In genomic region chr14:49876563-49877127, GRCh38 we compare ENCODE assay signal across 34 cellular contexts.
"Had no signal": no experiment of that assay in that cellular context is flagged by ENCODE, and none has a peak within 500 bp of the region (broad histone marks: within the 10 kb centered on the region; RNA-seq: fewer than 3 reads in every experiment).

No MANE protein-coding gene starts in this region.

- ATAC-seq: activated T-cell treated with anti-CD3 and anti-CD28 coated beads, Interleukin-2, amount 50 U/mL, for 72 hours; activated T-helper 17 cell treated with anti-CD3 and anti-CD28 coated beads, Interleukin-2, amount 50 U/mL, for 72 hours; body of pancreas; SK-N-SH treated with all-trans-retinoic acid at 6 μM for 48 hours had no signal

- H3K4me3 Mint-ChIP-seq: activated B cell treated with CpG ODN at 0.5 μM for 24 hours; activated CD4-positive, alpha-beta memory T cell treated with anti-CD3 and anti-CD28 coated beads for 36 hours; activated naive CD4-positive, alpha-beta T cell treated with anti-CD3 and anti-CD28 coated beads, Interleukin-2, amount 50 U/mL, for 24 hours; activated naive CD8-positive, alpha-beta T cell treated with anti-CD3 and anti-CD28 coated beads, Interleukin-2, amount 10 ng/mL, durations not matched to agents 7 days and 5 days; activated T-cell treated with anti-CD3 and anti-CD28 coated beads, Interleukin-2, amount 50 U/mL, for 72 hours; activated T-helper 17 cell treated with anti-CD3 and anti-CD28 coated beads, Interleukin-2, amount 50 U/mL, for 72 hours had no signal

- H3K27ac ChIP-seq: adrenal gland, body of pancreas, breast epithelium, Peyer's patch, VCaP had no signal

- H3K4me1 ChIP-seq: adrenal gland, body of pancreas, breast epithelium had no signal

- H3K36me3 ChIP-seq: adrenal gland, breast epithelium, MG63, Peyer's patch had no signal

- DNase-seq: activated B cell treated with CpG ODN at 0.5 μM for 24 hours; activated CD4-positive, alpha-beta memory T cell treated with anti-CD3 and anti-CD28 coated beads for 36 hours; activated CD4-positive, alpha-beta T cell treated with anti-CD3 and anti-CD28 coated beads for 4 hours; activated CD4-positive, alpha-beta T cell treated with anti-CD3 and anti-CD28 coated beads, Interleukin-2, amount 50 U/mL, for 1 hour; activated CD4-positive, CD25-positive, alpha-beta regulatory T cell treated with anti-CD3 and anti-CD28 coated beads, Interleukin-2, amount 50 U/mL, for 72 hours; activated effector memory CD4-positive, alpha-beta T cell treated with anti-CD3 and anti-CD28 coated beads, Interleukin-2, amount 50 U/mL, for 16 hours; activated naive CD4-positive, alpha-beta T cell; activated naive CD8-positive, alpha-beta T cell treated with anti-CD3 and anti-CD28 coated beads, Interleukin-2, amount 10 ng/mL, durations not matched to agents 7 days and 5 days; activated T-cell treated with anti-CD3 and anti-CD28 coated beads, Interleukin-2, amount 50 U/mL, for 1 hour; activated T-cell treated with anti-CD3 and anti-CD28 coated beads, Interleukin-2, amount 50 U/mL, for 72 hours; body of pancreas; Kasumi-1; MG63; NCI-H1048; NCI-H1105 treated with DMSO at 0.1 percent for 48 hours; NCI-H1436; NCI-H1694; NCI-H1930; NCI-H2081 treated with DMSO at 0.1 percent for 48 hours; NCI-H345; NCI-H524 treated with DMSO at 0.1 percent for 48 hours; Peyer's patch; RPMI8226; SHP77 treated with DMSO at 0.1 percent for 48 hours; SW 1271; T-helper 1 cell; T-helper 2 cell; T-helper 9 cell had no signal

- H3K4me3 ChIP-seq: adrenal gland, body of pancreas, breast epithelium, MG63, Peyer's patch had no signal

- H3K9me3 Mint-ChIP-seq: activated B cell treated with CpG ODN at 0.5 μM for 24 hours; activated CD4-positive, alpha-beta memory T cell treated with anti-CD3 and anti-CD28 coated beads for 36 hours; activated naive CD4-positive, alpha-beta T cell treated with anti-CD3 and anti-CD28 coated beads, Interleukin-2, amount 50 U/mL, for 24 hours; activated naive CD8-positive, alpha-beta T cell treated with anti-CD3 and anti-CD28 coated beads, Interleukin-2, amount 10 ng/mL, durations not matched to agents 7 days and 5 days; activated T-cell treated with anti-CD3 and anti-CD28 coated beads, Interleukin-2, amount 50 U/mL, for 72 hours; activated T-helper 17 cell treated with anti-CD3 and anti-CD28 coated beads, Interleukin-2, amount 50 U/mL, for 72 hours had no signal

- H3K9me3 ChIP-seq: adrenal gland, body of pancreas, breast epithelium, MG63, Peyer's patch had no signal

- H3K27ac Mint-ChIP-seq: activated B cell treated with CpG ODN at 0.5 μM for 24 hours; activated CD4-positive, alpha-beta memory T cell treated with anti-CD3 and anti-CD28 coated beads for 36 hours; activated naive CD4-positive, alpha-beta T cell treated with anti-CD3 and anti-CD28 coated beads, Interleukin-2, amount 50 U/mL, for 24 hours; activated naive CD8-positive, alpha-beta T cell treated with anti-CD3 and anti-CD28 coated beads, Interleukin-2, amount 10 ng/mL, durations not matched to agents 7 days and 5 days; activated T-cell treated with anti-CD3 and anti-CD28 coated beads, Interleukin-2, amount 50 U/mL, for 72 hours; activated T-helper 17 cell treated with anti-CD3 and anti-CD28 coated beads, Interleukin-2, amount 50 U/mL, for 72 hours had no signal

- H3K27me3 Mint-ChIP-seq: activated B cell treated with CpG ODN at 0.5 μM for 24 hours; activated CD4-positive, alpha-beta memory T cell treated with anti-CD3 and anti-CD28 coated beads for 36 hours; activated naive CD4-positive, alpha-beta T cell treated with anti-CD3 and anti-CD28 coated beads, Interleukin-2, amount 50 U/mL, for 24 hours; activated naive CD8-positive, alpha-beta T cell treated with anti-CD3 and anti-CD28 coated beads, Interleukin-2, amount 10 ng/mL, durations not matched to agents 7 days and 5 days; activated T-helper 17 cell treated with anti-CD3 and anti-CD28 coated beads, Interleukin-2, amount 50 U/mL, for 72 hours had no signal

- H3K27me3 ChIP-seq: adrenal gland, body of pancreas, breast epithelium, MG63, Peyer's patch had no signal

- H3K36me3 Mint-ChIP-seq: activated CD4-positive, alpha-beta memory T cell treated with anti-CD3 and anti-CD28 coated beads for 36 hours; activated naive CD4-positive, alpha-beta T cell treated with anti-CD3 and anti-CD28 coated beads, Interleukin-2, amount 50 U/mL, for 24 hours; activated naive CD8-positive, alpha-beta T cell treated with anti-CD3 and anti-CD28 coated beads, Interleukin-2, amount 10 ng/mL, durations not matched to agents 7 days and 5 days had no signal
